ENCODE assay signal across 1 cellular context in genomic region chr2:128090909-128091690, GRCh38.
A peak's percentile ranks its signal among the peaks of the same experiment; 100 is the strongest.
TF ChIP-seq lines count a peak whose summit lies in the region.

UGGT1 (plus strand) TSS chr2:128091200; CDS start chr2:128091358, 158 bp downstream.

TF ChIP-seq in HepG2, 621 proteins besides CTCF, POLR2A, EP300 and RAD21 (continued from another document and continues in another):
- peak; percentile 60; the same call in 1 of the 2 replicates for TF ChIP-seq TFE3 (CRISPR knock-in tag; IDR thresholded peaks at IDR 0.05)
- peak; percentile 66; the same call in 1 of the 2 replicates for TF ChIP-seq ZNF800 (CRISPR knock-in tag; IDR thresholded peaks at IDR 0.05)
- TF ChIP-seq GTF3A (CRISPR knock-in tag; conservative IDR thresholded peaks at IDR 0.05), result peak; percentile 95; the same call in 1 of the 2 replicates
- TF ChIP-seq ZBTB4 (CRISPR knock-in tag; IDR thresholded peaks at IDR 0.05; ENCODE audit: borderline replicate concordance), result peak; percentile 94; the same call in 1 of the 2 replicates
- TF ChIP-seq DNMT3B (CRISPR knock-in tag; conservative IDR thresholded peaks at IDR 0.05), result no peak
- peak; percentile 97 for TF ChIP-seq MTERF4 (CRISPR knock-in tag; IDR thresholded peaks at IDR 0.05)
- TF ChIP-seq PTBP1 (IDR thresholded peaks at IDR 0.05; ENCODE audit: low read depth, low read length, poor library complexity, severe bottlenecking), result peak; percentile 63
- TF ChIP-seq PAXIP1 (CRISPR knock-in tag; conservative IDR thresholded peaks at IDR 0.05), result peak; percentile 74
- TF ChIP-seq ZNF274 (CRISPR knock-in tag; IDR thresholded peaks at IDR 0.05), result peak; percentile 92; the same call in 1 of the 2 replicates
- TF ChIP-seq HNF1B (CRISPR knock-in tag; IDR thresholded peaks at IDR 0.05), result peak; percentile 98
- 0 out of 2 replicates have a peak, but pooled peaks have one; percentile 6 for TF ChIP-seq ZBTB10 (CRISPR knock-in tag; IDR thresholded peaks at IDR 0.05; ENCODE audit: borderline replicate concordance)
- peak; percentile 39; the same call in 1 of the 2 replicates for TF ChIP-seq ZNF263 (CRISPR knock-in tag; IDR thresholded peaks at IDR 0.05)
- TF ChIP-seq CCAR2 (optimal IDR thresholded peaks at IDR 0.05; ENCODE audit: low read depth, low read length), result no peak
- no peak for TF ChIP-seq MLX (CRISPR knock-in tag; IDR thresholded peaks at IDR 0.05)
- no peak for TF ChIP-seq TCF12 (IDR thresholded peaks at IDR 0.05)
- TF ChIP-seq TCF12 (CRISPR knock-in tag; IDR thresholded peaks at IDR 0.05), result 0 out of 2 replicates have a peak, but pooled peaks have one; percentile 56
- TF ChIP-seq MAX (IDR thresholded peaks at IDR 0.05), result peak; percentile 98
- peak; percentile 90 for TF ChIP-seq TEAD3 (CRISPR knock-in tag; optimal IDR thresholded peaks at IDR 0.05; ENCODE audit: borderline replicate concordance)
- TF ChIP-seq NFYB (CRISPR knock-in tag; IDR thresholded peaks at IDR 0.05), result peak; percentile 84
- peak; percentile 98 for TF ChIP-seq ZFP91 (CRISPR knock-in tag; IDR thresholded peaks at IDR 0.05; ENCODE audit: borderline replicate concordance)
- peak; percentile 83 for TF ChIP-seq SALL2 (CRISPR knock-in tag; IDR thresholded peaks at IDR 0.05)
- peak; percentile 88; the same call in 1 of the 2 replicates for TF ChIP-seq ZKSCAN8 (CRISPR knock-in tag; IDR thresholded peaks at IDR 0.05; ENCODE audit: borderline replicate concordance)
- TF ChIP-seq THAP7 (CRISPR knock-in tag; IDR thresholded peaks at IDR 0.05), result peak; percentile 91; the same call in 1 of the 2 replicates
- peak; percentile 99 for TF ChIP-seq EED (CRISPR knock-in tag; IDR thresholded peaks at IDR 0.05)
- peak; percentile 98 for TF ChIP-seq KDM5B (CRISPR knock-in tag; IDR thresholded peaks at IDR 0.05; ENCODE audit: borderline replicate concordance)
- TF ChIP-seq CREBL2 (CRISPR knock-in tag; IDR thresholded peaks at IDR 0.05; ENCODE audit: borderline replicate concordance), result peak; percentile 95
- TF ChIP-seq ZMYM2 (CRISPR knock-in tag; IDR thresholded peaks at IDR 0.05), result no peak; the same call in 1 of the 2 replicates
- no peak for TF ChIP-seq ZBTB44 (CRISPR knock-in tag; IDR thresholded peaks at IDR 0.05)
- peak; percentile 97 for TF ChIP-seq XRCC5 (optimal IDR thresholded peaks at IDR 0.05; ENCODE audit: low read length)
- TF ChIP-seq ZNF567 (CRISPR knock-in tag; IDR thresholded peaks at IDR 0.05; ENCODE audit: borderline replicate concordance), result peak; percentile 99
